Comparison of ENCODE assay signal across 30 cellular contexts in the genomic region with DNA sequence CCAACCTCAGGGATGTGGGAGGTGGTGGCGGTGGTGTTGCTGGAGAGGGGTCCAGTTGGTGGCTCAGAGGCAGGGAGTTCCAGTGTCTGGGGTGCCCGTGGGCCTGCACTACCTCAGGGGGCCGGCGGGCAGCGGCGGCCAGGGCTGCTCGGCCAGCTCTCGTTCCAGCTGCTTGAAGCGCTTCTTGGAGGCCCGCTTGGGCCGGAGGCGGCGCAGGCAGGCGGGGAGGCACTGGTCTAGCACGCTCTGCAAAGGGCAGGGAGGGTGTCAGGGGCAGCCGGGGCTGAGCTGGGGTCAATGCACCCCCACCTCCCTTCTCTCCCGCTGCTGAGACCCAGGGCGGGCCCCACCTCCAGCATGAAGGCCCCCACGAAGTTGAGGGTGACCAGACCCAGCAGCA. TPM values are rescaled to one million over a fixed set of nuclear protein-coding genes. Genes with fewer than 3 reads are reported as not detected.
A peak's percentile ranks its signal among the peaks of the same experiment; 100 is the strongest.
DNase-seq lines count a peak whose midpoint lies in the region; ATAC-seq, FAIRE-seq and TF ChIP-seq lines count a peak whose summit lies in the region.
"Had no signal": no experiment of that assay in that cellular context is flagged by ENCODE, and none has a peak within 500 bp of the region (broad histone marks: within the 10 kb centered on the region; RNA-seq: fewer than 3 reads in every experiment).

No MANE protein-coding gene starts in this region.

- H4K20me1 ChIP-seq in GM23338 (replicated peaks; ENCODE audit: insufficient read depth) (no peaks in the 10 kb centered on the region), H1 (replicated peaks in 1 of 2; ENCODE audit: control insufficient read depth in 1 of 2, insufficient read depth in 2 of 2, low read length in 2 of 2) (no peaks in the 10 kb centered on the region)

- H3K4me2 ChIP-seq in GM23338, result no peak overlapping the region
- no peak overlapping the region for H3K4me2 ChIP-seq in H1 (ENCODE audit: insufficient read depth in 1 of 2, low read depth in 2 of 2, low read length in 2 of 2)
- H3K4me2 ChIP-seq in trophoblast cell (ENCODE audit: low read length), result no peak overlapping the region
- H3K4me2 ChIP-seq: KMS-11, SK-N-SH had no signal

- H2BK15ac ChIP-seq in H1 (ENCODE audit: low read length), result no peak overlapping the region

- WGBS in H1 (ENCODE audit: extremely low coverage in 1 of 2, insufficient coverage in 1 of 2, insufficient read length in 1 of 2, insufficient replicate concordance in 2 of 2, low coverage in 1 of 2, low lambda C conversion rate in 2 of 2, missing lambda C conversion rate in 1 of 2), 2 experiments, result 91% methylated on average over 15 of the region's 19 CpGs; no CpG with 5 or more reads in 1 of the 2 experiments
- no CpG with 5 or more reads among the region's 19 CpGs for WGBS in trophoblast cell (ENCODE audit: extremely low coverage, insufficient coverage, insufficient read length)

- H2BK12ac ChIP-seq in H1 (ENCODE audit: low read depth, low read length) (no peak overlapping the region), trophoblast cell (ENCODE audit: low read length) (peak overlapping the region; percentile 24)

- ATAC-seq in GM23338 (no peak), left lobe of liver (no peak)

- H3K27me3 Mint-ChIP-seq in GM23338 (ENCODE audit: insufficient read depth, low read depth, poor library complexity), result peaks cover 19% of the 10 kb centered on the region

- H3K23ac ChIP-seq in H1 (ENCODE audit: insufficient read length), result no peak overlapping the region
- no peak overlapping the region for H3K23ac ChIP-seq in trophoblast cell (ENCODE audit: low read length)

- H3K36me3 Mint-ChIP-seq in GM23338 (ENCODE audit: low read depth), result peaks cover 6% of the 10 kb centered on the region; the same call in 1 of the 3 replicates

- no peak for TF ChIP-seq POLR2A in H1 (IDR thresholded peaks at IDR 0.05; ENCODE audit: control extremely low read depth in 1 of 2, low read depth in 2 of 2, low read length in 2 of 2)

- H3K23me2 ChIP-seq in H1 (ENCODE audit: low read depth, low read length), result no peaks in the 10 kb centered on the region

- peaks cover 7% of the 10 kb centered on the region; the same call in 1 of the 2 replicates for H3F3A ChIP-seq in GM23338 (replicated peaks; ENCODE audit: low read depth)

- H4K12ac ChIP-seq in trophoblast cell (ENCODE audit: low read depth, low read length), result no peak overlapping the region

- H2AFZ ChIP-seq in GM23338, result no peak overlapping the region
- no peak overlapping the region for H2AFZ ChIP-seq in H1 (ENCODE audit: low read length)
- no peak overlapping the region for H2AFZ ChIP-seq in trophoblast cell (ENCODE audit: insufficient read depth, low read length, poor library complexity)

- H3K4me3 Mint-ChIP-seq in GM23338, result no peak overlapping the region
- H3K4me3 Mint-ChIP-seq: CD4-positive, alpha-beta memory T cell had no signal

- no peaks in the 10 kb centered on the region; the same call in 2 of the 3 replicates for H3K9me3 Mint-ChIP-seq in GM23338
- H3K9me3 Mint-ChIP-seq: CD4-positive, alpha-beta memory T cell had no signal

- H3K4me1 ChIP-seq in GM23338 (ENCODE audit: insufficient read depth), result no peaks in the 10 kb centered on the region; the same call in 1 of the 2 replicates
- peaks cover 0 to 5% (median 3%) of the 10 kb centered on the region in 4 experiments; a peak in 4 of 7 replicates for H3K4me1 ChIP-seq in H1 (replicated peaks in 1 of 4; ENCODE audit: control insufficient read depth in 3 of 4, insufficient read depth in 4 of 4, low read length in 3 of 4)
- H3K4me1 ChIP-seq in trophoblast cell (ENCODE audit: control insufficient read depth in 1 of 2, insufficient read depth in 2 of 2, low read length in 2 of 2), result peaks cover 2 to 12% of the 10 kb centered on the region in 2 experiments
- H3K4me1 ChIP-seq: Caco-2, HAP-1, Peyer's patch had no signal

- H3K79me2 ChIP-seq in GM23338 (replicated peaks; ENCODE audit: insufficient read depth) (no peaks in the 10 kb centered on the region), H1 (ENCODE audit: control insufficient read depth in 1 of 2, insufficient read depth in 2 of 2, low read length in 2 of 2) (no peaks in the 10 kb centered on the region), trophoblast cell (ENCODE audit: control insufficient read depth, insufficient read depth, low read length, poor library complexity) (no peaks in the 10 kb centered on the region)

- H2AK5ac ChIP-seq in H1 (ENCODE audit: low read depth, low read length), result no peak overlapping the region
- H2AK5ac ChIP-seq in trophoblast cell (ENCODE audit: low read length), result no peak overlapping the region

- H3K4me1 Mint-ChIP-seq in GM23338, result peaks cover 22% of the 10 kb centered on the region

- no peak for TF ChIP-seq CTCF in GM23338 (conservative IDR thresholded peaks at IDR 0.05; ENCODE audit: low read depth in 2 of 2)
- TF ChIP-seq CTCF in RWPE1 (conservative IDR thresholded peaks at IDR 0.05; ENCODE audit: low read depth), result no peak
- no peak for TF ChIP-seq CTCF in H1 (IDR thresholded peaks at IDR 0.05; ENCODE audit: control extremely low read depth in 1 of 3, insufficient read depth in 1 of 3, low read depth in 1 of 3, low read length in 3 of 3)

- H4K91ac ChIP-seq in H1 (replicated peaks; ENCODE audit: insufficient read length, low read length) (no peak overlapping the region), trophoblast cell (ENCODE audit: low read depth, low read length) (peak overlapping the region; percentile 8)

- H3K27ac ChIP-seq in GM23338 (ENCODE audit: low read depth) (no peak overlapping the region), RWPE1 (peak overlapping the region; percentile 81), H1 (ENCODE audit: low read depth, low read length) (no peak overlapping the region), trophoblast cell (ENCODE audit: low read depth, low read length) (no peak overlapping the region)
- H3K27ac ChIP-seq: KMS-11, Peyer's patch had no signal

- H3K9ac ChIP-seq in H1 (replicated peaks in 1 of 4; ENCODE audit: extremely low read depth in 1 of 4, low read depth in 3 of 4, low read length in 3 of 4) (no peak overlapping the region), trophoblast cell (ENCODE audit: low read length) (no peak overlapping the region)
- H3K9ac ChIP-seq: KMS-11, SK-N-SH had no signal

- no peak for TF ChIP-seq EP300 in H1 (IDR thresholded peaks at IDR 0.05; ENCODE audit: borderline replicate concordance in 1 of 2, low read depth in 2 of 2, low read length in 2 of 2)

- H2BK5ac ChIP-seq in H1 (ENCODE audit: low read depth, low read length) (no peak overlapping the region), trophoblast cell (ENCODE audit: low read depth, low read length, poor library complexity) (no peak overlapping the region)

- no peak overlapping the region for H3K14ac ChIP-seq in H1 (ENCODE audit: insufficient read length)
- no peak overlapping the region for H3K14ac ChIP-seq in trophoblast cell (ENCODE audit: low read length)

- no peak for TF ChIP-seq RAD21 in H1 (IDR thresholded peaks at IDR 0.05 in 1 of 2, conservative IDR thresholded peaks at IDR 0.05 in 1 of 2; ENCODE audit: low read depth in 2 of 2, low read length in 2 of 2)

- H2BK120ac ChIP-seq in H1 (replicated peaks; ENCODE audit: low read depth, low read length), result no peak overlapping the region
- H2BK120ac ChIP-seq in trophoblast cell (ENCODE audit: insufficient read depth, low read length, poor library complexity), result no peak overlapping the region

- no peaks in the 10 kb centered on the region for H3K9me3 ChIP-seq in H1 (ENCODE audit: insufficient read depth in 2 of 2, low read depth in 1 of 2, low read length in 1 of 2)
- no peaks in the 10 kb centered on the region for H3K9me3 ChIP-seq in trophoblast cell (ENCODE audit: insufficient read depth, low read depth, low read length)
- H3K9me3 ChIP-seq: Caco-2, HAP-1, Peyer's patch, SK-N-SH had no signal

- H4K5ac ChIP-seq in H1 (ENCODE audit: insufficient read length, low read depth, low read length), result no peak overlapping the region

- H3K36me3 ChIP-seq in GM23338 (ENCODE audit: insufficient read depth) (no peaks in the 10 kb centered on the region), H1 (ENCODE audit: control insufficient read depth in 2 of 4, insufficient read depth in 4 of 4, low read length in 3 of 4) (peaks cover 0 to 9% (median 4%) of the 10 kb centered on the region in 4 experiments; a peak in 3 of 8 replicates), trophoblast cell (ENCODE audit: control insufficient read depth in 1 of 2, insufficient read depth in 2 of 2, low read length in 2 of 2) (peaks cover 30 to 36% of the 10 kb centered on the region in 2 experiments)

- FAIRE-seq in H1 (lab: Jason Lieb, UNC), result no peak
- FAIRE-seq: A204.1, GM12891, GM19239 had no signal

- H3K18ac ChIP-seq in H1 (ENCODE audit: extremely low read depth, low read length) (peak overlapping the region; percentile 19; the same call in 1 of the 2 replicates), trophoblast cell (ENCODE audit: low read length) (no peak overlapping the region)

- no peak for DNase-seq in GM23338 (ENCODE audit: low spot score)
- no peak for DNase-seq in RWPE1 (ENCODE audit: low spot score)
- no peak for DNase-seq in H1 (ENCODE audit: low read depth in 1 of 2, low spot score in 2 of 2)
- DNase-seq in trophoblast cell, result no peak
- no peak for DNase-seq in COR-L47 (lab: John Stamatoyannopoulos, UW)
- no peak for DNase-seq in germinal center (ENCODE audit: low spot score)
- no peak for DNase-seq in left lobe of liver (ENCODE audit: low spot score)
- no peak for DNase-seq in GM03348 (ENCODE audit: low spot score)
- DNase-seq: C1 segment of cervical spinal cord; Caco-2; CD4-positive, alpha-beta memory T cell; DMS 273 treated with DMSO at 0.1 percent for 48 hours; DMS79; EL; GDM1; IMR-90; NCI-H1092; NCI-H1417 treated with DMSO at 0.1 percent for 48 hours; NCI-H1694 treated with DMSO at 0.1 percent for 48 hours; NCI-H2081; NCI-H2227 treated with DMSO at 0.1 percent for 48 hours; NCI-H526 treated with DMSO at 0.1 percent for 48 hours; Peyer's patch; SK-N-SH; SW 1271 had no signal

- CTCF ChIA-PET in RWPE1 (lab: Yijun Ruan, JAX) (interaction anchor here (0.5 to 2.0 kb wide), 5 partner anchors 14 to 621 kb away, joined by 3 to 6 read pairs (median 4); no protein-coding TSS in a partner anchor), H1 (lab: Charles Lee; ENCODE audit: partially characterized antibody) (interaction anchor here (0.7 to 14.2 kb wide), 33 partner anchors 7 to 455 kb away, joined by 3 to 267 read pairs (median 5); no protein-coding TSS in a partner anchor)

- H3K4ac ChIP-seq in H1 (replicated peaks; ENCODE audit: insufficient read length, low read depth, low read length), result no peak overlapping the region
- H3K4ac ChIP-seq in trophoblast cell (ENCODE audit: low read depth, low read length), result no peak overlapping the region

- H3K27ac Mint-ChIP-seq in GM23338, result peak overlapping the region; percentile 74; the same call in 1 of the 2 replicates

- POLR2A ChIA-PET in RWPE1 (lab: Yijun Ruan, JAX; ENCODE audit: low non-redundant PET) (no interaction called here), H1 (lab: Charles Lee; ENCODE audit: partially characterized antibody) (interaction anchor here (0.8 to 2.5 kb wide), 9 partner anchors 7 to 53 kb away, joined by 3 to 16 read pairs (median 3); no protein-coding TSS in a partner anchor)

- no peaks in the 10 kb centered on the region for H3K79me1 ChIP-seq in H1 (ENCODE audit: low read depth, low read length)
- H3K79me1 ChIP-seq in trophoblast cell (ENCODE audit: low read length), result peaks cover 4% of the 10 kb centered on the region

- no peak overlapping the region for H4K8ac ChIP-seq in H1 (ENCODE audit: extremely low read depth, insufficient read depth, low read length)
- H4K8ac ChIP-seq in trophoblast cell (ENCODE audit: low read depth, low read length), result no peak overlapping the region

- H3K4me3 ChIP-seq in GM23338, result no peak overlapping the region
- H3K4me3 ChIP-seq in H1 (ENCODE audit: extremely low read depth in 1 of 4, insufficient read depth in 2 of 4, low read depth in 3 of 4, low read length in 4 of 4), result no peak overlapping the region
- no peak overlapping the region for H3K4me3 ChIP-seq in trophoblast cell (ENCODE audit: low read depth, low read length)
- H3K4me3 ChIP-seq: HAP-1, Peyer's patch had no signal

- no peak overlapping the region for H2BK20ac ChIP-seq in H1 (ENCODE audit: low read length)

- H3K9me2 ChIP-seq in GM23338 (ENCODE audit: insufficient read depth), result no peaks in the 10 kb centered on the region
- H3K9me2 ChIP-seq: SK-N-SH had no signal

- no peaks in the 10 kb centered on the region for H3K27me3 ChIP-seq in GM23338 (ENCODE audit: insufficient read depth)
- no peaks in the 10 kb centered on the region; a peak in 1 of 7 replicates for H3K27me3 ChIP-seq in H1 (replicated peaks in 1 of 4; ENCODE audit: control insufficient read depth in 3 of 4, extremely low read depth in 1 of 4, insufficient read depth in 3 of 4, low read length in 3 of 4)
- no peaks in the 10 kb centered on the region for H3K27me3 ChIP-seq in trophoblast cell (ENCODE audit: insufficient read depth, low read length)
- H3K27me3 ChIP-seq: Peyer's patch had no signal

- no peak overlapping the region for H3K56ac ChIP-seq in H1 (replicated peaks; ENCODE audit: insufficient read length, low read depth, low read length)

RNA-seq across cellular contexts. Expression of a gene that starts 5.7 kb away (rescaled TPM):
- total RNA-seq in GM23338 (2014; rRNA removed; shearing (Covaris generic)), result 107 and 129 TPM in 2 replicates
- polyA plus RNA-seq in GM23338 (2016; fragmentation: Nextera tagmentation; extraction: Ambion mirVana) (255 TPM in 2 replicates), H1 (2011; rRNA removed) (326 and 394 TPM in 2 replicates)
- total RNA-seq in H1 (2021; fragmentation: NEBNext Ultra II Directional; extraction: Animal tissue kit (Norgen Biotek cat#: 25700)), result 172 and 188 TPM in 2 replicates
- polyA plus RNA-seq in H1 (2011; cell fraction: cytosol; rRNA removed), result 219 TPM
- polyA plus RNA-seq in H1 (2011; cell fraction: nucleus; rRNA removed), result 360 TPM
- polyA plus RNA-seq in H1 (2012, experiment 1 of 2), result 114 to 218 TPM (median 204 TPM) in 4 replicates
- polyA plus RNA-seq in H1 (2012, experiment 2 of 2), result 253 TPM
- polyA plus RNA-seq in H1 (2013, experiment 1 of 2), result 278 TPM
- 321 TPM for polyA plus RNA-seq in H1 (2013, experiment 2 of 2)
- polyA minus RNA-seq in H1 (2011; rRNA and poly(A)+ RNA removed), result 64.4 and 85.3 TPM in 2 replicates
- polyA minus RNA-seq in H1 (2011; cell fraction: cytosol; rRNA and poly(A)+ RNA removed), result 121 TPM
- polyA minus RNA-seq in H1 (2011; cell fraction: nucleus; rRNA and poly(A)+ RNA removed), result 111 TPM
- 174 and 178 TPM in 2 replicates for polyA plus RNA-seq in trophoblast cell (2013)
- 0.45 TPM for total RNA-seq in left lobe of liver
- total RNA-seq: CD4-positive, alpha-beta memory T cell had no signal
- polyA plus RNA-seq: CD4-positive, alpha-beta memory T cell had no signal

RNA-seq across cellular contexts. Expression of a gene that starts 25.6 kb away (rescaled TPM):
- 83.3 and 87.7 TPM in 2 replicates for total RNA-seq in GM23338 (2014; rRNA removed; shearing (Covaris generic))
- polyA plus RNA-seq in GM23338 (2016; fragmentation: Nextera tagmentation; extraction: Ambion mirVana), result 30.1 and 31.8 TPM in 2 replicates
- 82.1 and 89.8 TPM in 2 replicates for total RNA-seq in H1 (2021; fragmentation: NEBNext Ultra II Directional; extraction: Animal tissue kit (Norgen Biotek cat#: 25700))
- polyA plus RNA-seq in H1 (2011; rRNA removed), result 83.6 and 137 TPM in 2 replicates
- polyA plus RNA-seq in H1 (2011; cell fraction: cytosol; rRNA removed), result 64.7 TPM
- polyA plus RNA-seq in H1 (2011; cell fraction: nucleus; rRNA removed), result 131 TPM
- 47.7 to 93.4 TPM (median 83.0 TPM) in 4 replicates for polyA plus RNA-seq in H1 (2012, experiment 1 of 2)
- 73.1 TPM for polyA plus RNA-seq in H1 (2012, experiment 2 of 2)
- 78.0 TPM for polyA plus RNA-seq in H1 (2013, experiment 1 of 2)
- polyA plus RNA-seq in H1 (2013, experiment 2 of 2), result 85.3 TPM
- 96.7 and 126 TPM in 2 replicates for polyA minus RNA-seq in H1 (2011; rRNA and poly(A)+ RNA removed)
- 97.8 TPM for polyA minus RNA-seq in H1 (2011; cell fraction: cytosol; rRNA and poly(A)+ RNA removed)
- 55.4 TPM for polyA minus RNA-seq in H1 (2011; cell fraction: nucleus; rRNA and poly(A)+ RNA removed)
- polyA plus RNA-seq in trophoblast cell (2013), result 47.8 and 48.3 TPM in 2 replicates
- 10.3 TPM for total RNA-seq in left lobe of liver

Comparison
In these comparisons a context has a peak if more than half of its experiments do, and no peak if none do; other contexts are left out.
1. RNA of a gene that starts 5.7 kb away (total RNA-seq): 172 to 188 TPM in H1 and 107 to 129 TPM in GM23338; 0.45 TPM in left lobe of liver (single experiment); every median in the first group is over 10 times any median in the second.